1 cellular context compared by ENCODE assay signal in genomic region chr9:38263534-38263933, GRCh38.
TF ChIP-seq lines count a peak whose summit lies in the region.

No MANE protein-coding gene starts in this region.

TF ChIP-seq in HepG2, 621 proteins besides CTCF, POLR2A, EP300 and RAD21 (continued from another document):
- TF ChIP-seq ZNF432 (CRISPR knock-in tag; IDR thresholded peaks at IDR 0.05; ENCODE audit: borderline replicate concordance) (no peak), TBX2 (CRISPR knock-in tag; IDR thresholded peaks at IDR 0.05; ENCODE audit: borderline replicate concordance) (no peak), NR0B2 (CRISPR knock-in tag; IDR thresholded peaks at IDR 0.05) (no peak), SMARCC2 (IDR thresholded peaks at IDR 0.05) (no peak), ZNF292 (CRISPR knock-in tag; IDR thresholded peaks at IDR 0.05; ENCODE audit: borderline replicate concordance, low read depth) (no peak), STAG1 (CRISPR knock-in tag; IDR thresholded peaks at IDR 0.05) (peak; percentile 81), SMC3 (IDR thresholded peaks at IDR 0.05; ENCODE audit: low read length) (peak; percentile 59)
- TF ChIP-seq, protein P1, sequence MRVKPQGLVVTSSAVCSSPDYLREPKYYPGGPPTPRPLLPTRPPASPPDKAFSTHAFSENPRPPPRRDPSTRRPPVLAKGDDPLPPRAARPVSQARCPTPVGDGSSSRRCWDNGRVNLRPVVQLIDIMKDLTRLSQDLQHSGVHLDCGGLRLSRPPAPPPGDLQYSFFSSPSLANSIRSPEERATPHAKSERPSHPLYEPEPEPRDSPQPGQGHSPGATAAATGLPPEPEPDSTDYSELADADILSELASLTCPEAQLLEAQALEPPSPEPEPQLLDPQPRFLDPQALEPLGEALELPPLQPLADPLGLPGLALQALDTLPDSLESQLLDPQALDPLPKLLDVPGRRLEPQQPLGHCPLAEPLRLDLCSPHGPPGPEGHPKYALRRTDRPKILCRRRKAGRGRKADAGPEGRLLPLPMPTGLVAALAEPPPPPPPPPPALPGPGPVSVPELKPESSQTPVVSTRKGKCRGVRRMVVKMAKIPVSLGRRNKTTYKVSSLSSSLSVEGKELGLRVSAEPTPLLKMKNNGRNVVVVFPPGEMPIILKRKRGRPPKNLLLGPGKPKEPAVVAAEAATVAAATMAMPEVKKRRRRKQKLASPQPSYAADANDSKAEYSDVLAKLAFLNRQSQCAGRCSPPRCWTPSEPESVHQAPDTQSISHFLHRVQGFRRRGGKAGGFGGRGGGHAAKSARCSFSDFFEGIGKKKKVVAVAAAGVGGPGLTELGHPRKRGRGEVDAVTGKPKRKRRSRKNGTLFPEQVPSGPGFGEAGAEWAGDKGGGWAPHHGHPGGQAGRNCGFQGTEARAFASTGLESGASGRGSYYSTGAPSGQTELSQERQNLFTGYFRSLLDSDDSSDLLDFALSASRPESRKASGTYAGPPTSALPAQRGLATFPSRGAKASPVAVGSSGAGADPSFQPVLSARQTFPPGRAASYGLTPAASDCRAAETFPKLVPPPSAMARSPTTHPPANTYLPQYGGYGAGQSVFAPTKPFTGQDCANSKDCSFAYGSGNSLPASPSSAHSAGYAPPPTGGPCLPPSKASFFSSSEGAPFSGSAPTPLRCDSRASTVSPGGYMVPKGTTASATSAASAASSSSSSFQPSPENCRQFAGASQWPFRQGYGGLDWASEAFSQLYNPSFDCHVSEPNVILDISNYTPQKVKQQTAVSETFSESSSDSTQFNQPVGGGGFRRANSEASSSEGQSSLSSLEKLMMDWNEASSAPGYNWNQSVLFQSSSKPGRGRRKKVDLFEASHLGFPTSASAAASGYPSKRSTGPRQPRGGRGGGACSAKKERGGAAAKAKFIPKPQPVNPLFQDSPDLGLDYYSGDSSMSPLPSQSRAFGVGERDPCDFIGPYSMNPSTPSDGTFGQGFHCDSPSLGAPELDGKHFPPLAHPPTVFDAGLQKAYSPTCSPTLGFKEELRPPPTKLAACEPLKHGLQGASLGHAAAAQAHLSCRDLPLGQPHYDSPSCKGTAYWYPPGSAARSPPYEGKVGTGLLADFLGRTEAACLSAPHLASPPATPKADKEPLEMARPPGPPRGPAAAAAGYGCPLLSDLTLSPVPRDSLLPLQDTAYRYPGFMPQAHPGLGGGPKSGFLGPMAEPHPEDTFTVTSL (CRISPR knock-in tag; IDR thresholded peaks at IDR 0.05; ENCODE audit: borderline replicate concordance) = no peak
- TF ChIP-seq, protein P2, sequence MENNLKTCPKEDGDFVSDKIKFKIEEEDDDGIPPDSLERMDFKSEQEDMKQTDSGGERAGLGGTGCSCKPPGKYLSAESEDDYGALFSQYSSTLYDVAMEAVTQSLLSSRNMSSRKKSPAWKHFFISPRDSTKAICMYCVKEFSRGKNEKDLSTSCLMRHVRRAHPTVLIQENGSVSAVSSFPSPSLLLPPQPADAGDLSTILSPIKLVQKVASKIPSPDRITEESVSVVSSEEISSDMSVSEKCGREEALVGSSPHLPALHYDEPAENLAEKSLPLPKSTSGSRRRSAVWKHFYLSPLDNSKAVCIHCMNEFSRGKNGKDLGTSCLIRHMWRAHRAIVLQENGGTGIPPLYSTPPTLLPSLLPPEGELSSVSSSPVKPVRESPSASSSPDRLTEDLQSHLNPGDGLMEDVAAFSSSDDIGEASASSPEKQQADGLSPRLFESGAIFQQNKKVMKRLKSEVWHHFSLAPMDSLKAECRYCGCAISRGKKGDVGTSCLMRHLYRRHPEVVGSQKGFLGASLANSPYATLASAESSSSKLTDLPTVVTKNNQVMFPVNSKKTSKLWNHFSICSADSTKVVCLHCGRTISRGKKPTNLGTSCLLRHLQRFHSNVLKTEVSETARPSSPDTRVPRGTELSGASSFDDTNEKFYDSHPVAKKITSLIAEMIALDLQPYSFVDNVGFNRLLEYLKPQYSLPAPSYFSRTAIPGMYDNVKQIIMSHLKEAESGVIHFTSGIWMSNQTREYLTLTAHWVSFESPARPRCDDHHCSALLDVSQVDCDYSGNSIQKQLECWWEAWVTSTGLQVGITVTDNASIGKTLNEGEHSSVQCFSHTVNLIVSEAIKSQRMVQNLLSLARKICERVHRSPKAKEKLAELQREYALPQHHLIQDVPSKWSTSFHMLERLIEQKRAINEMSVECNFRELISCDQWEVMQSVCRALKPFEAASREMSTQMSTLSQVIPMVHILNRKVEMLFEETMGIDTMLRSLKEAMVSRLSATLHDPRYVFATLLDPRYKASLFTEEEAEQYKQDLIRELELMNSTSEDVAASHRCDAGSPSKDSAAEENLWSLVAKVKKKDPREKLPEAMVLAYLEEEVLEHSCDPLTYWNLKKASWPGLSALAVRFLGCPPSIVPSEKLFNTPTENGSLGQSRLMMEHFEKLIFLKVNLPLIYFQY (CRISPR knock-in tag; IDR thresholded peaks at IDR 0.05; ENCODE audit: borderline replicate concordance) = no peak
